Comparison of ENCODE assay signal across 8 cellular contexts in the genomic region with DNA sequence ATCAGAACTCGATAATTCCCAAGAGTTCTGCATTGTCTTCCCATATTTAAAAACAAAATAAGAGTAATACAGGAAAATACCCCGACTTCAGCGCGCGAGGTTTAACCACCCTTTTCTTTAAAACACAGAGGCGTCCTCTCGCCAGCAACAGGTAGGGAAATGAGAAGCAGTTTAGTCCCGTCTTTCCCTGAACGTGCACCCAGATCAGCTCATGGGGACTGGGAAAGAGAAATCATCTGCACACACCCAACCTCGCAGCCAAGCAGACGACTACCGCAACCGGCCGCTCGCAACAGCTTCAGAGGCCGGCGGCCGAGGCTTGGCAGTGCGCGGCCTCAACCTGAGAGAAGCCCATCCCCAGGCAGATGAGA. TPM values are rescaled to one million over a fixed set of nuclear protein-coding genes. Genes with fewer than 3 reads are reported as not detected.
DNase-seq lines count a peak whose midpoint lies in the region; ATAC-seq, FAIRE-seq and TF ChIP-seq lines count a peak whose summit lies in the region.

No MANE protein-coding gene starts in this region.

- H3K27ac Mint-ChIP-seq in endothelial cell (ENCODE audit: unreplicated experiment), result peak overlapping the region; percentile 95

- intact Hi-C loops in OCI-LY7 (cut with micrococcal nuclease; ENCODE audit: unreplicated experiment), result loop anchor here (2.0 to 10.0 kb wide), 5 partner anchors 220 to 452 kb away; a partner anchor contains a TSS

- H3K27me3 Mint-ChIP-seq in endothelial cell (ENCODE audit: unreplicated experiment), result peaks cover 7% of the 10 kb centered on the region

- peak overlapping the region; percentile 99 for H3K4me3 Mint-ChIP-seq in endothelial cell (ENCODE audit: unreplicated experiment)

- BruUV-seq in OCI-LY7 (replicated peaks; lab: Mats Ljungman, UMichigan), result no TSS peak

- H3K4me3 ChIP-seq in OCI-LY7 (ENCODE audit: low read depth, low read length, poor library complexity, severe bottlenecking), result peak overlapping the region; percentile 85
- H3K4me3 ChIP-seq in neuron (ENCODE audit: low read length), result peak overlapping the region; percentile 70

- CTCF ChIA-PET in OCI-LY7 (lab: Charles Lee; ENCODE audit: unreplicated experiment), result no interaction called here

- H3K27me3 ChIP-seq in neuron (ENCODE audit: insufficient read depth, low read length), result no peaks in the 10 kb centered on the region

- H3K4me1 Mint-ChIP-seq in endothelial cell (ENCODE audit: unreplicated experiment), result peaks cover 24% of the 10 kb centered on the region

- no peaks in the 10 kb centered on the region for H3K9me2 ChIP-seq in OCI-LY7 (ENCODE audit: insufficient read depth, low read length)

- TF ChIP-seq CTCF in OCI-LY7 (conservative IDR thresholded peaks at IDR 0.05; ENCODE audit: low read length) (no peak), endothelial cell (IDR thresholded peaks at IDR 0.05; ENCODE audit: unreplicated experiment) (no peak), D721Med (IDR thresholded peaks at IDR 0.05; ENCODE audit: insufficient read depth, missing control alignments) (no peak)

- FAIRE-seq in D721Med (lab: Jason Lieb, UNC), result no peak

- peaks cover 14% of the 10 kb centered on the region; the same call in 1 of the 2 replicates for H4K20me1 ChIP-seq in OCI-LY7 (ENCODE audit: insufficient read depth, low read length)

- H3K36me3 ChIP-seq in OCI-LY7 (ENCODE audit: insufficient read depth, low read length), result peaks cover 33% of the 10 kb centered on the region
- peaks cover 10% of the 10 kb centered on the region for H3K36me3 ChIP-seq in neuron (ENCODE audit: insufficient read depth, low read length)

- peak; percentile 46 for ATAC-seq in GM19395 (IDR thresholded peaks at IDR 0.05; ENCODE audit: unreplicated experiment)
- no peak for ATAC-seq in esophagus mucosa

- DNase-seq in OCI-LY7 (ENCODE audit: low spot score) (no peak), endothelial cell (ENCODE audit: low spot score) (no peak), D721Med (ENCODE audit: insufficient read length, low spot score) (no peak), NCI-H1092 treated with DMSO at 0.1 percent for 48 hours (lab: John Stamatoyannopoulos, UW) (no peak)
- DNase-seq in effector CD4-positive, alpha-beta T cell, result no peak

- H3K4me1 ChIP-seq in OCI-LY7 (ENCODE audit: insufficient read depth, low read length, poor library complexity, severe bottlenecking), result peaks cover 15% of the 10 kb centered on the region
- peaks cover 28% of the 10 kb centered on the region for H3K4me1 ChIP-seq in neuron (ENCODE audit: insufficient read depth, low read length)

- H2AFZ ChIP-seq in OCI-LY7 (ENCODE audit: low read length) (peak overlapping the region; percentile 99; the same call in 1 of the 2 replicates), neuron (ENCODE audit: low read depth, low read length) (peak overlapping the region; percentile 86)

- H3K79me2 ChIP-seq in OCI-LY7 (ENCODE audit: insufficient read depth, low read depth, low read length), result peaks cover 48% of the 10 kb centered on the region

- POLR2A ChIA-PET in OCI-LY7 (lab: Charles Lee), result interaction anchor here (1.3 kb wide), 1 partner anchor 14 kb away, joined by 5 read pairs; no protein-coding TSS in a partner anchor

- peaks cover 6% of the 10 kb centered on the region for H3K36me3 Mint-ChIP-seq in endothelial cell (ENCODE audit: low read depth, unreplicated experiment)

- no peaks in the 10 kb centered on the region for H3K9me3 Mint-ChIP-seq in endothelial cell (ENCODE audit: unreplicated experiment)

- peak overlapping the region; percentile 83 for H3K27ac ChIP-seq in OCI-LY7 (ENCODE audit: low read depth, low read length, poor library complexity, severe bottlenecking)

- H3K4me2 ChIP-seq in OCI-LY7 (ENCODE audit: low read length), result peak overlapping the region; percentile 90

- H3K9me3 ChIP-seq in OCI-LY7 (ENCODE audit: low read length) (no peaks in the 10 kb centered on the region), neuron (ENCODE audit: low read length) (no peaks in the 10 kb centered on the region)

RNA-seq across cellular contexts. Expression of a gene that starts 0.7 kb away (rescaled TPM):
- 34.2 and 36.1 TPM in 2 replicates for total RNA-seq in OCI-LY7 (2014; rRNA removed; shearing (Covaris generic))
- total RNA-seq in OCI-LY7 (2022), result 72.6 and 77.4 TPM in 2 replicates
- 53.4 TPM for total RNA-seq in endothelial cell (ENCODE audit: unreplicated experiment)
- total RNA-seq in esophagus mucosa, result 33.3 TPM

RNA-seq across cellular contexts. Expression of a gene that starts 34.9 kb away (rescaled TPM):
- total RNA-seq in OCI-LY7 (2014; rRNA removed; shearing (Covaris generic)), result 0.06 TPM in 1 of 2 replicates, not detected in the other
- not detected in 2 replicates for total RNA-seq in OCI-LY7 (2022)
- not detected for total RNA-seq in endothelial cell (ENCODE audit: unreplicated experiment)
- total RNA-seq in esophagus mucosa, result 0.08 TPM
